Comparison of ENCODE assay signal across 11 cellular contexts in the genomic region with DNA sequence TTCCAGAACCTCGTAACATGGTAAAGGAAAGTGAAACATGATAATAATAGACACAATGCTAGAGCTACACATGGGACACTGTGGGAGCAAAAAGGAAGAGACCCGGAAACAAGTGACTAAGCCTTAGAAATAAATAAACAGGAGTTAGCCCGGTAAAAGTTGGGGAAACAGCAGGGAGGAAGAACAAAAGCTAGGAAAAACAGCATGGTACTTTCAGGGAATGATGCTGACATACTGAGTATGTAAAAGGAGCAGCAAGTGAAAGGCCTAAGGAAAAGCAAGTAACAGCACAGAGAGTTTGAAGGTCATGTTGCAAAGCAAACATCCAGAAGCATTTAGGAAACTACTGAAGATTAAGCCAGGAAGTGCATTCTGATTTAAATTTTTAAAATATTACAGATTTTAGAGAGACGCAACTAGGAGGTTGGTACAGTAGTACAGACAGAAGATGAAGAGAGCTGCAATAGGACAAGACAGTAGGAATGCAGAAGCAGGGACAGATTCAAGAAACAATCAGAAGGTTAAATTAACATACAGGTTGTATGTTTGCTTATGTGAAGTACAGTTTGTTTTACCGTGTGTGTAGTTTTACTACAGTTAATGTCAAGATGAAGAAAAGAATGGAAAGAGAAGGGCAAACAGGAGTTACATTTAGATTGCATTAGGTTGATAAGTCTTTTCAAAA.
A peak's percentile ranks its signal among the peaks of the same experiment; 100 is the strongest.
DNase-seq lines count a peak whose midpoint lies in the region; ATAC-seq and TF ChIP-seq lines count a peak whose summit lies in the region.
"Had no signal": no experiment of that assay in that cellular context is flagged by ENCODE, and none has a peak within 500 bp of the region (broad histone marks: within the 10 kb centered on the region; RNA-seq: fewer than 3 reads in every experiment).

No MANE protein-coding gene starts in this region.

- CTCF ChIA-PET in activated CD4-positive, alpha-beta T cell treated with anti-CD3 and anti-CD28 coated beads, Interleukin-2, amount 10 ng/mL, durations not matched to agents 7 days and 5 days (lab: Charles Lee) = no interaction called here

- peaks cover 14% of the 10 kb centered on the region for H3K4me1 Mint-ChIP-seq in activated CD4-positive, alpha-beta T cell treated with anti-CD3 and anti-CD28 coated beads, Interleukin-2, amount 10 ng/mL, durations not matched to agents 7 days and 5 days

- POLR2A ChIA-PET in activated CD4-positive, alpha-beta T cell treated with anti-CD3 and anti-CD28 coated beads, Interleukin-2, amount 10 ng/mL, durations not matched to agents 7 days and 5 days (lab: Charles Lee) = no interaction called here

- H3K27me3 Mint-ChIP-seq in activated CD4-positive, alpha-beta T cell treated with anti-CD3 and anti-CD28 coated beads, Interleukin-2, amount 10 ng/mL, durations not matched to agents 7 days and 5 days = no peaks in the 10 kb centered on the region
- H3K27me3 Mint-ChIP-seq: activated naive CD8-positive, alpha-beta T cell treated with anti-CD3 and anti-CD28 coated beads, Interleukin-2, amount 10 ng/mL, durations not matched to agents 7 days and 5 days had no signal

- DNase-seq in A172 (ENCODE audit: low spot score) (peak; percentile 57), HCEC 1CT (peak; percentile 47), cardiac fibroblast (ENCODE audit: low read depth in 2 of 2) (peak; percentile 20 to 55), lower lobe of right lung (no peak)
- DNase-seq in activated naive CD4-positive, alpha-beta T cell treated with Interleukin-2 at 50 U/mL for 16 hours = no peak
- no peak for DNase-seq in activated CD4-positive, alpha-beta T cell treated with anti-CD3 and anti-CD28 coated beads, Interleukin-2, amount 10 ng/mL, durations not matched to agents 7 days and 5 days
- DNase-seq: activated naive CD8-positive, alpha-beta T cell treated with anti-CD3 and anti-CD28 coated beads, Interleukin-2, amount 10 ng/mL, durations not matched to agents 7 days and 5 days; left cardiac atrium; NCI-H187 treated with DMSO at 0.1 percent for 48 hours had no signal

- no peaks in the 10 kb centered on the region for H3K9me3 Mint-ChIP-seq in activated CD4-positive, alpha-beta T cell treated with anti-CD3 and anti-CD28 coated beads, Interleukin-2, amount 10 ng/mL, durations not matched to agents 7 days and 5 days
- H3K9me3 Mint-ChIP-seq: activated naive CD8-positive, alpha-beta T cell treated with anti-CD3 and anti-CD28 coated beads, Interleukin-2, amount 10 ng/mL, durations not matched to agents 7 days and 5 days had no signal

- H3K9me3 ChIP-seq in lower lobe of right lung = no peaks in the 10 kb centered on the region

- no peaks in the 10 kb centered on the region for H3K27me3 ChIP-seq in lower lobe of right lung (ENCODE audit: low read depth)

- peaks cover 15% of the 10 kb centered on the region for H3K36me3 ChIP-seq in lower lobe of right lung

- peaks cover 3% of the 10 kb centered on the region for H3K36me3 Mint-ChIP-seq in activated CD4-positive, alpha-beta T cell treated with anti-CD3 and anti-CD28 coated beads, Interleukin-2, amount 10 ng/mL, durations not matched to agents 7 days and 5 days (ENCODE audit: low read depth)

- TF ChIP-seq CTCF in cardiac fibroblast (IDR thresholded peaks at IDR 0.05; ENCODE audit: low read depth, low read length) (no peak), lower lobe of right lung (IDR thresholded peaks at IDR 0.05) (no peak)

- intact Hi-C loops in lower lobe of right lung (cut with DNase I) = no loop called here

- H3K27ac Mint-ChIP-seq in activated CD4-positive, alpha-beta T cell treated with anti-CD3 and anti-CD28 coated beads, Interleukin-2, amount 10 ng/mL, durations not matched to agents 7 days and 5 days = no peak overlapping the region
- H3K27ac Mint-ChIP-seq: activated naive CD8-positive, alpha-beta T cell treated with anti-CD3 and anti-CD28 coated beads, Interleukin-2, amount 10 ng/mL, durations not matched to agents 7 days and 5 days had no signal

- peaks cover 17% of the 10 kb centered on the region for H3K4me1 ChIP-seq in lower lobe of right lung

- peak in 1 of 2 donors; percentile 32 for ATAC-seq in lower lobe of right lung
- ATAC-seq in HG02763 (IDR thresholded peaks at IDR 0.05; ENCODE audit: unreplicated experiment) = no peak
- ATAC-seq in GM19035 (IDR thresholded peaks at IDR 0.05; ENCODE audit: unreplicated experiment) = no peak
- ATAC-seq: left cardiac atrium had no signal

- H3K4me3 Mint-ChIP-seq in activated CD4-positive, alpha-beta T cell treated with anti-CD3 and anti-CD28 coated beads, Interleukin-2, amount 10 ng/mL, durations not matched to agents 7 days and 5 days = no peak overlapping the region
- H3K4me3 Mint-ChIP-seq: activated naive CD8-positive, alpha-beta T cell treated with anti-CD3 and anti-CD28 coated beads, Interleukin-2, amount 10 ng/mL, durations not matched to agents 7 days and 5 days had no signal

- H3K4me3 ChIP-seq in cardiac fibroblast (replicated peaks in 1 of 2; ENCODE audit: low read depth in 2 of 2, low read length in 2 of 2) = peak overlapping the region in 1 of 2 donors; percentile 26
- no peak overlapping the region for H3K4me3 ChIP-seq in lower lobe of right lung

- H3K27ac ChIP-seq in lower lobe of right lung = peak overlapping the region; percentile 12

Comparison
In these comparisons a context has a peak if more than half of its experiments do, and no peak if none do; other contexts are left out.
1. DNase-seq: peak in A172 (single experiment), HCEC 1CT (single experiment) and cardiac fibroblast (2 of 2); none in lower lobe of right lung (single experiment), activated naive CD4-positive, alpha-beta T cell treated with Interleukin-2 at 50 U/mL for 16 hours (single experiment) and activated CD4-positive, alpha-beta T cell treated with anti-CD3 and anti-CD28 coated beads, Interleukin-2, amount 10 ng/mL, durations not matched to agents 7 days and 5 days (single experiment).